27 cellular contexts compared by ENCODE assay signal in the genomic region with DNA sequence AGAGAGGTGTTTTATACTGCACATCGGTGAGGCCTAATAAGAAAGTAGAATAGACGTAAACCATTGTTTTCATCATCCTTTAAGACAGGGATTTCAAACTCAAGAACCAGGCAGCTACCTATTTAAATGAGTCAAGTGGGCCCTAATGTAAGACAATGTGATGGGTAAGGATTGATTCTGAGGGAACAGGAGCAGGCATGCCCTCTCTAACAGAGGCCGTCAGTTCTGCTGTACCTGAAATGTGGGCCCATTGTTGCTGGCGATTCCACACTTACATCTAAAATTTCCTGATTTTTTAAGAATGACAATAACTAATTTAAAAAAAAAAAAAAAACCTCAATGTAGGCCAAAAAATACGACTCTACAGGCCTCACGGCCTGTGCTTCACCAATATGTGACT.
"Had no signal": no experiment of that assay in that cellular context is flagged by ENCODE, and none has a peak within 500 bp of the region (broad histone marks: within the 10 kb centered on the region; RNA-seq: fewer than 3 reads in every experiment).

No MANE protein-coding gene starts in this region.

- H3K27ac Mint-ChIP-seq: activated CD4-positive, alpha-beta memory T cell treated with anti-CD3 and anti-CD28 coated beads for 36 hours; activated CD4-positive, alpha-beta T cell treated with anti-CD3 and anti-CD28 coated beads, Interleukin-2, amount 10 ng/mL, durations not matched to agents 24 days and 14 days; activated naive CD4-positive, alpha-beta T cell treated with anti-CD3 and anti-CD28 coated beads, Interleukin-2, amount 50 U/mL, for 72 hours; activated T-cell treated with anti-CD3 and anti-CD28 coated beads, Interleukin-2, amount 50 U/mL, for 24 hours; activated T-helper 17 cell treated with anti-CD3 and anti-CD28 coated beads, Interleukin-2, amount 50 U/mL, for 72 hours; nephron; progenitor cell of endocrine pancreas; stimulated activated memory B cell treated with anti-CD40 and anti-IgM and Interleukin-4, amounts not matched to agents 10 μg/mL and 1 μg/mL and 100 μg/mL, for 72 hours had no signal

- H3K27me3 ChIP-seq: ovary, suprapubic skin, tibial artery had no signal

- H3K4me1 ChIP-seq: suprapubic skin, tibial artery had no signal

- H3K9me3 Mint-ChIP-seq: activated CD4-positive, alpha-beta memory T cell treated with anti-CD3 and anti-CD28 coated beads for 36 hours; activated CD4-positive, alpha-beta T cell treated with anti-CD3 and anti-CD28 coated beads, Interleukin-2, amount 10 ng/mL, durations not matched to agents 24 days and 14 days; activated naive CD4-positive, alpha-beta T cell treated with anti-CD3 and anti-CD28 coated beads, Interleukin-2, amount 50 U/mL, for 72 hours; activated T-cell treated with anti-CD3 and anti-CD28 coated beads, Interleukin-2, amount 50 U/mL, for 24 hours; activated T-helper 17 cell treated with anti-CD3 and anti-CD28 coated beads, Interleukin-2, amount 50 U/mL, for 72 hours; nephron; stimulated activated memory B cell treated with anti-CD40 and anti-IgM and Interleukin-4, amounts not matched to agents 10 μg/mL and 1 μg/mL and 100 μg/mL, for 72 hours had no signal

- H3K27ac ChIP-seq: epithelial cell of prostate, left ventricle myocardium inferior, ovary, skin epidermis, suprapubic skin, tibial artery, WERI-Rb-1 had no signal

- H3K4me3 Mint-ChIP-seq: activated CD4-positive, alpha-beta memory T cell treated with anti-CD3 and anti-CD28 coated beads for 36 hours; activated CD4-positive, alpha-beta T cell treated with anti-CD3 and anti-CD28 coated beads, Interleukin-2, amount 10 ng/mL, durations not matched to agents 24 days and 14 days; activated T-cell treated with anti-CD3 and anti-CD28 coated beads, Interleukin-2, amount 50 U/mL, for 24 hours; activated T-helper 17 cell treated with anti-CD3 and anti-CD28 coated beads, Interleukin-2, amount 50 U/mL, for 72 hours; nephron; stimulated activated memory B cell treated with anti-CD40 and anti-IgM and Interleukin-4, amounts not matched to agents 10 μg/mL and 1 μg/mL and 100 μg/mL, for 72 hours; T-helper 17 cell had no signal

- ATAC-seq: activated naive CD4-positive, alpha-beta T cell treated with anti-CD3 and anti-CD28 coated beads, Interleukin-2, amount 50 U/mL, for 72 hours; activated T-helper 17 cell treated with anti-CD3 and anti-CD28 coated beads, Interleukin-2, amount 50 U/mL, for 72 hours; sciatic nerve; stimulated activated memory B cell treated with anti-CD40 and anti-IgM and Interleukin-4, amounts not matched to agents 10 μg/mL and 1 μg/mL and 100 μg/mL, for 72 hours; T-helper 17 cell had no signal

- H3K4me3 ChIP-seq: left ventricle myocardium inferior, lung, ovary, skin epidermis, suprapubic skin, tibial artery had no signal

- DNase-seq: activated CD4-positive, alpha-beta memory T cell treated with anti-CD3 and anti-CD28 coated beads for 36 hours; activated CD4-positive, alpha-beta T cell treated with anti-CD3 and anti-CD28 coated beads, Interleukin-2, amount 10 ng/mL, durations not matched to agents 24 days and 14 days; activated CD4-positive, CD25-positive, alpha-beta regulatory T cell treated with anti-CD3 and anti-CD28 coated beads, Interleukin-2, amount 50 U/mL, for 72 hours; activated CD8-positive, alpha-beta memory T cell treated with anti-CD3 and anti-CD28 coated beads, Interleukin-2, amount 50 U/mL, for 4 hours; activated T-cell treated with anti-CD3 and anti-CD28 coated beads, Interleukin-2, amount 50 U/mL, for 24 hours; anterior cingulate cortex; effector CD4-positive, alpha-beta T cell; left ventricle myocardium inferior; ovary; stimulated activated CD4-positive, alpha-beta T cell treated with anti-CD3 and anti-CD28 coated beads, Interleukin-4, amount 100 ng/mL, for 4 hours; stimulated activated CD8-positive, alpha-beta memory T cell treated with anti-CD3 and anti-CD28 coated beads, Interleukin-4, amount 100 ng/mL, for 48 hours; T-helper 17 cell; T1000; tibial artery; WERI-Rb-1 had no signal

- H3K9me3 ChIP-seq: left ventricle myocardium inferior, ovary, suprapubic skin, tibial artery had no signal

- H3K4me1 Mint-ChIP-seq: activated CD4-positive, alpha-beta T cell treated with anti-CD3 and anti-CD28 coated beads, Interleukin-2, amount 10 ng/mL, durations not matched to agents 24 days and 14 days; activated T-helper 17 cell treated with anti-CD3 and anti-CD28 coated beads, Interleukin-2, amount 50 U/mL, for 72 hours; nephron; stimulated activated memory B cell treated with anti-CD40 and anti-IgM and Interleukin-4, amounts not matched to agents 10 μg/mL and 1 μg/mL and 100 μg/mL, for 72 hours; T-helper 17 cell had no signal

- FAIRE-seq: bronchial epithelial cell, colon had no signal

- H3K27me3 Mint-ChIP-seq: activated CD4-positive, alpha-beta memory T cell treated with anti-CD3 and anti-CD28 coated beads for 36 hours; activated CD4-positive, alpha-beta T cell treated with anti-CD3 and anti-CD28 coated beads, Interleukin-2, amount 10 ng/mL, durations not matched to agents 24 days and 14 days; activated T-cell treated with anti-CD3 and anti-CD28 coated beads, Interleukin-2, amount 50 U/mL, for 24 hours; activated T-helper 17 cell treated with anti-CD3 and anti-CD28 coated beads, Interleukin-2, amount 50 U/mL, for 72 hours; progenitor cell of endocrine pancreas; stimulated activated memory B cell treated with anti-CD40 and anti-IgM and Interleukin-4, amounts not matched to agents 10 μg/mL and 1 μg/mL and 100 μg/mL, for 72 hours; T-helper 17 cell had no signal
